In the genomic region with DNA sequence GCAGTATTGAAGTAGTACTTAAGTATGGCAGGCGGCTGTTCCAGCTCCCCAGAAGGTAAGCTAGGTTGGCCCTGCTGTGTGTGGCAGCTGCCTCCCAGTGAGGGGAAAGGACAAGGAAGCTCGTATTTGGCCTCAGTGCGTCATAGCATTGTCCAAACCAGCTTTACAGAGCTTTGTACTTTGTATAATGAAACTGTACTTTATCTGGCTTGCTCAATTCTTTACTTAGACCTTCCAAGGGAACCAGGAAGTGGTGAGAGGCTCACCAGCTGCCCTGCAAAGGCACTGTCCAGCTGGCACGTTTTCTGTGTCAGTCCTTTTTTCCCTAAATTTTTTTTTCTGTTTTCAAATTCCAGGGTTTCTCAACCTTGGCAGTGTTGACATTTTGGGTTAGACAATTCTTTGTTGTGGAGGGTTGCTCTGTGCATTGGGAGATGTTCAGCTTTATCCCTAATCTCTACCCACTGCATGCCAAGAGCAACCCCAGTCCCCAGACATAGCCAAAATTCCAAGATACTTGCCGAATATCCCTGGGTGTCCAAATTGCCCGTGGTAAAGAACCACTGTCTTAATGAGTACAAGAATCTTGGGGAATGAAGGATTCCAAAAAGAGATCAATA, we compare ENCODE assay signal across 16 cellular contexts.
A peak's percentile ranks its signal among the peaks of the same experiment; 100 is the strongest.
DNase-seq lines count a peak whose midpoint lies in the region; ATAC-seq and TF ChIP-seq lines count a peak whose summit lies in the region.
"Had no signal": no experiment of that assay in that cellular context is flagged by ENCODE, and none has a peak within 500 bp of the region (broad histone marks: within the 10 kb centered on the region; RNA-seq: fewer than 3 reads in every experiment).

No MANE protein-coding gene starts in this region.

- H3K27ac ChIP-seq in right lobe of liver (peak overlapping the region in 2 of 3 donors; percentile 41 to 54), upper lobe of left lung (no peak overlapping the region)

- DNase-seq in NCI-H510A (lab: John Stamatoyannopoulos, UW) (peak; percentile 12), fibroblast of villous mesenchyme (ENCODE audit: low read depth) (peak; percentile 2), right lobe of liver (peak; percentile 64 to 80 (median 73)), upper lobe of left lung (peak in 1 of 2 donors; percentile 55), COLO829 (ENCODE audit: low spot score) (no peak), T-helper 2 cell (no peak)
- DNase-seq in stimulated activated CD4-positive, alpha-beta T cell treated with anti-CD3 and anti-CD28 coated beads, Interleukin-1b, Interleukin-23, amount 100 ng/mL, for 48 hours = no peak
- DNase-seq: activated CD4-positive, alpha-beta T cell treated with anti-CD3 and anti-CD28 coated beads, Interleukin-2, amount 50 U/mL, for 1 hour; activated CD8-positive, alpha-beta memory T cell treated with anti-CD3 and anti-CD28 coated beads, Interleukin-2, amount 50 U/mL, for 48 hours; activated naive CD4-positive, alpha-beta T cell treated with Interleukin-2 at 50 U/mL for 16 hours; anterior cingulate cortex; effector memory CD8-positive, alpha-beta T cell; GDM1; left colon; NCI-H1417 treated with DMSO at 0.1 percent for 48 hours had no signal

- TF ChIP-seq CTCF in fibroblast of villous mesenchyme (IDR thresholded peaks at IDR 0.05; ENCODE audit: insufficient read depth, low read depth, low read length) (no peak), right lobe of liver (IDR thresholded peaks at IDR 0.05) (no peak), upper lobe of left lung (IDR thresholded peaks at IDR 0.05) (no peak)

- no peaks in the 10 kb centered on the region for H3K9me3 ChIP-seq in right lobe of liver
- no peaks in the 10 kb centered on the region for H3K9me3 ChIP-seq in upper lobe of left lung

- H3K4me3 ChIP-seq in fibroblast of villous mesenchyme (ENCODE audit: low read depth, low read length) = no peak overlapping the region
- no peak overlapping the region for H3K4me3 ChIP-seq in right lobe of liver
- H3K4me3 ChIP-seq in upper lobe of left lung = no peak overlapping the region

- intact Hi-C loops in right lobe of liver (cut with DNase I) = no loop called here

- TF ChIP-seq EP300 in upper lobe of left lung (IDR thresholded peaks at IDR 0.05) = no peak

- TF ChIP-seq POLR2A in right lobe of liver (IDR thresholded peaks at IDR 0.05) (no peak), upper lobe of left lung (IDR thresholded peaks at IDR 0.05) (no peak)

- 32% methylated on average over 5 of the region's 6 CpGs for whole genome bisulfite sequencing in right lobe of liver (ENCODE audit: insufficient coverage, low coverage, low lambda C conversion rate, missing lambda C conversion rate)
- WGBS in upper lobe of left lung, 2 donors = 36 to 64% methylated on average over 6 of the region's 6 CpGs

- H3K4me1 ChIP-seq in right lobe of liver (peaks cover 0 to 20% (median 7%) of the 10 kb centered on the region in 4 donors), upper lobe of left lung (peaks cover 3 to 8% (median 5%) of the 10 kb centered on the region in 4 donors)

- H3K27me3 ChIP-seq in right lobe of liver = no peaks in the 10 kb centered on the region
- no peaks in the 10 kb centered on the region for H3K27me3 ChIP-seq in upper lobe of left lung

- ATAC-seq in right lobe of liver (peak; percentile 96 to 98 (median 97)), upper lobe of left lung (ENCODE audit: low FRiP score in 2 of 2) (peak; percentile 73 to 76), HG03442 (IDR thresholded peaks at IDR 0.05; ENCODE audit: unreplicated experiment) (no peak)
- ATAC-seq: effector memory CD8-positive, alpha-beta T cell; left colon had no signal

- H3K36me3 ChIP-seq in right lobe of liver (no peaks in the 10 kb centered on the region), upper lobe of left lung (no peaks in the 10 kb centered on the region)

Comparison
In these comparisons a context has a peak if more than half of its experiments do, and no peak if none do; other contexts are left out.
1. DNase-seq: peak in NCI-H510A (single experiment), fibroblast of villous mesenchyme (single experiment) and right lobe of liver (3 of 3); none in COLO829 (single experiment), T-helper 2 cell (0 of 5) and stimulated activated CD4-positive, alpha-beta T cell treated with anti-CD3 and anti-CD28 coated beads, Interleukin-1b, Interleukin-23, amount 100 ng/mL, for 48 hours (single experiment).
2. H3K27ac ChIP-seq: peak in right lobe of liver (2 of 3); none in upper lobe of left lung (0 of 4).